9 cellular contexts compared by ENCODE assay signal in the genomic region with DNA sequence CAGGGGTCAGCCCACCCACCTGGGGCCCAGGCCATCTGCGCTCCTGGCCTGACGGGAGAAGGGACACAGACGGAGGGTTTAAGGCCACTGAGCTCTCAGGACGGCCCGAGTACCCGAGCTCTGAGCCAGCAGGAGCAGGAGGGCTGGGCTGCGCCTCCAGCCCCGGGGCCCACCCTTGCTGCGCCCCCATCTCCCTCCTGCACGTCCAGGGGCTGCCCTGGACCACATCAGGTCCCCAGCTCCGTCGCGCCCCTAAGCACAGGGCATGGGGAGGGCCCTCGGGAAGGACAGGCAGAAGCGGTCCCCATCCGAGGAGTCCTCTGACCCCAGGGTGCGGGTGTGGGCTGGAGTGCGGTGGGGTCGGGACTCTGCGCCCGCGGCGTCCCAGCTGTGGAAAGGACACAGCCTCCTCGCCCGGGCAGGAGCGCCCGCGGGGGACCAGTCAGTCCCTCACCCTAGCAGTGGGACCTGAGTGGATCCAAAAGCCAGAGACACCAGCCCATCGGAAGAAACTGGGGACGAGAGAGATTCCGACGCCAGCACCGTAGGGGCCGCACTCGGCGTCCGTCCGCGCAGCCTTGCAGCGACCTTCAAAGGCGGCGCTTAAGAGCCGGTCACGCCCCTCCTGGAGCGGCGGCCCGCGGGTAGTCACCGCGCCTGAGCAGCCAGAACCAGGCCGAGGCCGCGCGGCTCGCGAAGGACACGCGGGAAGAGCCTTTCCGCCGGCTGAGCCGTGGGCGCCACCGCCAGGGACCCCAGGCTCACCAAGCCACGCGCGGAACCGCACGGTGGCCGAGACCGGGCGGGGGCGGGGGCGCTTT. TPM values are rescaled to one million over a fixed set of nuclear protein-coding genes. Genes with fewer than 3 reads are reported as not detected.
DNase-seq lines count a peak whose midpoint lies in the region; ATAC-seq and TF ChIP-seq lines count a peak whose summit lies in the region.
"Had no signal": no experiment of that assay in that cellular context is flagged by ENCODE, and none has a peak within 500 bp of the region (broad histone marks: within the 10 kb centered on the region; RNA-seq: fewer than 3 reads in every experiment).

No MANE protein-coding gene starts in this region.

- ATAC-seq in left cardiac atrium = peak; percentile 81 to 82

- no peaks in the 10 kb centered on the region for H3K9me3 Mint-ChIP-seq in activated naive CD4-positive, alpha-beta T cell treated with anti-CD3 and anti-CD28 coated beads, Interleukin-2, amount 10 ng/mL, durations not matched to agents 7 days and 5 days

- H3K27me3 Mint-ChIP-seq in activated naive CD4-positive, alpha-beta T cell treated with anti-CD3 and anti-CD28 coated beads, Interleukin-2, amount 10 ng/mL, durations not matched to agents 7 days and 5 days = peaks cover 73% of the 10 kb centered on the region

- H3K27ac Mint-ChIP-seq in activated naive CD4-positive, alpha-beta T cell treated with anti-CD3 and anti-CD28 coated beads, Interleukin-2, amount 10 ng/mL, durations not matched to agents 7 days and 5 days = no peak overlapping the region
- H3K27ac Mint-ChIP-seq: brain had no signal

- H3K4me1 Mint-ChIP-seq in activated naive CD4-positive, alpha-beta T cell treated with anti-CD3 and anti-CD28 coated beads, Interleukin-2, amount 10 ng/mL, durations not matched to agents 7 days and 5 days = peaks cover 2% of the 10 kb centered on the region
- H3K4me1 Mint-ChIP-seq: brain had no signal

- intact Hi-C loops in left cardiac atrium (cut with DNase I) (loop anchor here in 1 of 2 donors (5.0 kb wide), 1 partner anchor 47 kb away; no protein-coding TSS in a partner anchor), posterior vena cava (cut with DNase I) (loop anchor here in 1 of 2 donors (5.0 kb wide), 1 partner anchor 62 kb away; no protein-coding TSS in a partner anchor)

- CTCF ChIA-PET in activated naive CD4-positive, alpha-beta T cell treated with anti-CD3 and anti-CD28 coated beads, Interleukin-2, amount 10 ng/mL, durations not matched to agents 7 days and 5 days (lab: Charles Lee) = interaction anchor here (1.0 kb wide), 1 partner anchor 256 kb away, joined by 3 read pairs; no protein-coding TSS in a partner anchor

- peak overlapping the region; percentile 23 for H3K4me3 ChIP-seq in HFF-Myc (replicated peaks; ENCODE audit: low read depth, low read length)

- H3K36me3 Mint-ChIP-seq in activated naive CD4-positive, alpha-beta T cell treated with anti-CD3 and anti-CD28 coated beads, Interleukin-2, amount 10 ng/mL, durations not matched to agents 7 days and 5 days = no peaks in the 10 kb centered on the region

- peak overlapping the region; percentile 7 for H3K4me3 Mint-ChIP-seq in activated naive CD4-positive, alpha-beta T cell treated with anti-CD3 and anti-CD28 coated beads, Interleukin-2, amount 10 ng/mL, durations not matched to agents 7 days and 5 days

- DNase-seq in AG08396 (ENCODE audit: low spot score) (peak; percentile 85), HFF-Myc (ENCODE audit: extremely low read depth, low read depth) (no peak), left cardiac atrium (peak; percentile 79), posterior vena cava (ENCODE audit: low spot score) (peak; percentile 91), SW 1271 (lab: John Stamatoyannopoulos, UW) (no peak), superior temporal gyrus (ENCODE audit: extremely low spot score) (no peak), DMS79 (lab: John Stamatoyannopoulos, UW) (no peak)
- peak; percentile 59 for DNase-seq in activated naive CD4-positive, alpha-beta T cell treated with anti-CD3 and anti-CD28 coated beads, Interleukin-2, amount 10 ng/mL, durations not matched to agents 7 days and 5 days

- no peak for TF ChIP-seq CTCF in HFF-Myc (IDR thresholded peaks at IDR 0.05; ENCODE audit: low read depth, low read length, missing control alignments)

RNA-seq across cellular contexts. Expression of a gene that starts 15.9 kb away (rescaled TPM):
- total RNA-seq in left cardiac atrium (10 to 100 TPM; 75.8 to 98.7 TPM), posterior vena cava (1 to 10 TPM; 1.2 to 3.5 TPM)

Comparison
In these comparisons a context has a peak if more than half of its experiments do, and no peak if none do; other contexts are left out.
1. DNase-seq: peak in AG08396 (single experiment), activated naive CD4-positive, alpha-beta T cell treated with anti-CD3 and anti-CD28 coated beads, Interleukin-2, amount 10 ng/mL, durations not matched to agents 7 days and 5 days (single experiment), left cardiac atrium (single experiment) and posterior vena cava (single experiment); none in HFF-Myc (single experiment), SW 1271 (0 of 2), superior temporal gyrus (single experiment) and DMS79 (single experiment).
2. RNA of a gene that starts 15.9 kb away (total RNA-seq): 75.8 to 98.7 TPM in left cardiac atrium; 1.2 to 3.5 TPM in posterior vena cava; every median in the first group is over 10 times any median in the second.